In the genomic region with DNA sequence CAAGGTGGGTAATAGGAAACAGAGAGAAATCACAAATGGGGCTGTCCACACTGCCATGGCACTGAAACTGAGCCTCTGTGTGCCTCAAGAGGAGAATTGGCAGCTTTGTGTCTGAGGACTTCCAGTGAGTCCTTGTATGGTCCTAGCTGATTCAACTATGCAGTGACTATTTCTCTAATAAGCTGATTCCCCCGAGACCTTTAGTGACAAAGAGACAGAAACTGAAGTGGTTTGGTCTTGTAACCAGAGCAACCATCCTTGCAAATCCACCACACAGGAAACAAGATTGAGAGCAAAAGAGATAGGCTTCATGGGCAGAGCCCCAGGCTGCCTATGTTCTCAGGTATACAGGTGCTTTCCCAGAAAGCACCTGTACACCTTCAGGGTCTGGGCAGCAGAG, we compare ENCODE assay signal across 13 cellular contexts.
A peak's percentile ranks its signal among the peaks of the same experiment; 100 is the strongest.
DNase-seq lines count a peak whose midpoint lies in the region; ATAC-seq and TF ChIP-seq lines count a peak whose summit lies in the region.
"Had no signal": no experiment of that assay in that cellular context is flagged by ENCODE, and none has a peak within 500 bp of the region (broad histone marks: within the 10 kb centered on the region; RNA-seq: fewer than 3 reads in every experiment).

No MANE protein-coding gene starts in this region.

- H3K4me3 ChIP-seq in GM12864 (ENCODE audit: low read depth, low read length) (no peak overlapping the region), GM23338 (no peak overlapping the region)
- H3K4me3 ChIP-seq: left lung, SK-N-MC had no signal

- TF ChIP-seq CTCF in GM12864 (IDR thresholded peaks at IDR 0.05; ENCODE audit: low read depth, low read length, missing control alignments) (no peak), GM23338 (conservative IDR thresholded peaks at IDR 0.05; ENCODE audit: low read depth in 2 of 2) (no peak)

- no peaks in the 10 kb centered on the region for H3F3A ChIP-seq in GM23338 (replicated peaks; ENCODE audit: low read depth)

- no peak overlapping the region for H2AFZ ChIP-seq in GM23338

- H3K27me3 Mint-ChIP-seq in GM23338 (ENCODE audit: insufficient read depth, low read depth, poor library complexity): no peaks in the 10 kb centered on the region

- no peaks in the 10 kb centered on the region for H3K36me3 Mint-ChIP-seq in GM23338 (ENCODE audit: low read depth)

- H3K4me1 ChIP-seq in GM23338 (ENCODE audit: insufficient read depth): peaks cover 15% of the 10 kb centered on the region; the same call in 1 of the 2 replicates
- H3K4me1 ChIP-seq: left lung had no signal

- peak; percentile 72 for ATAC-seq in GM19467 (IDR thresholded peaks at IDR 0.05; ENCODE audit: unreplicated experiment)
- peak; percentile 84 for ATAC-seq in HG03103 (IDR thresholded peaks at IDR 0.05; ENCODE audit: low read depth, unreplicated experiment)
- no peak for ATAC-seq in GM23338
- ATAC-seq: left lung had no signal

- H3K27ac Mint-ChIP-seq in GM23338: no peak overlapping the region

- DNase-seq in GM12864 (ENCODE audit: low read depth) (peak; percentile 12), NCI-H2107 treated with DMSO at 0.1 percent for 48 hours (lab: John Stamatoyannopoulos, UW; ENCODE audit: unreplicated experiment) (peak; percentile 73), T-helper 1 cell (no peak), substantia nigra (lab: John Stamatoyannopoulos, UW) (no peak), GM23338 (ENCODE audit: low spot score) (no peak)
- no peak for DNase-seq in activated effector memory CD4-positive, alpha-beta T cell treated with anti-CD3 and anti-CD28 coated beads, Interleukin-2, amount 50 U/mL, for 16 hours
- DNase-seq: AML-193; left lung; NK-92 treated with Interleukin-12 subunit alpha and Interleukin-12 subunit beta, amount 100 ng/mL, for 24 hours had no signal

- H3K9me3 Mint-ChIP-seq in GM23338: no peaks in the 10 kb centered on the region
- H3K9me3 Mint-ChIP-seq: neural crest cell had no signal

- H3K27ac ChIP-seq in substantia nigra (ENCODE audit: low read depth, low read length, poor library complexity, severe bottlenecking) (no peak overlapping the region), GM23338 (ENCODE audit: low read depth) (no peak overlapping the region)
- H3K27ac ChIP-seq: left lung, SK-N-MC had no signal

- H3K4me3 Mint-ChIP-seq in GM23338: no peak overlapping the region
- H3K4me3 Mint-ChIP-seq: neural crest cell had no signal

- peaks cover 15% of the 10 kb centered on the region for H3K4me1 Mint-ChIP-seq in GM23338

- H3K9me2 ChIP-seq in GM23338 (ENCODE audit: insufficient read depth): no peaks in the 10 kb centered on the region

- H4K20me1 ChIP-seq in GM23338 (replicated peaks; ENCODE audit: insufficient read depth): no peaks in the 10 kb centered on the region

- H3K4me2 ChIP-seq in GM23338: no peak overlapping the region

- H3K27me3 ChIP-seq in GM23338 (ENCODE audit: insufficient read depth): no peaks in the 10 kb centered on the region

- no peaks in the 10 kb centered on the region for H3K36me3 ChIP-seq in GM23338 (ENCODE audit: insufficient read depth)
- H3K36me3 ChIP-seq: left lung had no signal

- no peaks in the 10 kb centered on the region for H3K79me2 ChIP-seq in GM23338 (replicated peaks; ENCODE audit: insufficient read depth)

TF ChIP-seq in GM23338, 12 proteins besides CTCF, POLR2A, EP300 and RAD21:
- TF ChIP-seq, protein P1, sequence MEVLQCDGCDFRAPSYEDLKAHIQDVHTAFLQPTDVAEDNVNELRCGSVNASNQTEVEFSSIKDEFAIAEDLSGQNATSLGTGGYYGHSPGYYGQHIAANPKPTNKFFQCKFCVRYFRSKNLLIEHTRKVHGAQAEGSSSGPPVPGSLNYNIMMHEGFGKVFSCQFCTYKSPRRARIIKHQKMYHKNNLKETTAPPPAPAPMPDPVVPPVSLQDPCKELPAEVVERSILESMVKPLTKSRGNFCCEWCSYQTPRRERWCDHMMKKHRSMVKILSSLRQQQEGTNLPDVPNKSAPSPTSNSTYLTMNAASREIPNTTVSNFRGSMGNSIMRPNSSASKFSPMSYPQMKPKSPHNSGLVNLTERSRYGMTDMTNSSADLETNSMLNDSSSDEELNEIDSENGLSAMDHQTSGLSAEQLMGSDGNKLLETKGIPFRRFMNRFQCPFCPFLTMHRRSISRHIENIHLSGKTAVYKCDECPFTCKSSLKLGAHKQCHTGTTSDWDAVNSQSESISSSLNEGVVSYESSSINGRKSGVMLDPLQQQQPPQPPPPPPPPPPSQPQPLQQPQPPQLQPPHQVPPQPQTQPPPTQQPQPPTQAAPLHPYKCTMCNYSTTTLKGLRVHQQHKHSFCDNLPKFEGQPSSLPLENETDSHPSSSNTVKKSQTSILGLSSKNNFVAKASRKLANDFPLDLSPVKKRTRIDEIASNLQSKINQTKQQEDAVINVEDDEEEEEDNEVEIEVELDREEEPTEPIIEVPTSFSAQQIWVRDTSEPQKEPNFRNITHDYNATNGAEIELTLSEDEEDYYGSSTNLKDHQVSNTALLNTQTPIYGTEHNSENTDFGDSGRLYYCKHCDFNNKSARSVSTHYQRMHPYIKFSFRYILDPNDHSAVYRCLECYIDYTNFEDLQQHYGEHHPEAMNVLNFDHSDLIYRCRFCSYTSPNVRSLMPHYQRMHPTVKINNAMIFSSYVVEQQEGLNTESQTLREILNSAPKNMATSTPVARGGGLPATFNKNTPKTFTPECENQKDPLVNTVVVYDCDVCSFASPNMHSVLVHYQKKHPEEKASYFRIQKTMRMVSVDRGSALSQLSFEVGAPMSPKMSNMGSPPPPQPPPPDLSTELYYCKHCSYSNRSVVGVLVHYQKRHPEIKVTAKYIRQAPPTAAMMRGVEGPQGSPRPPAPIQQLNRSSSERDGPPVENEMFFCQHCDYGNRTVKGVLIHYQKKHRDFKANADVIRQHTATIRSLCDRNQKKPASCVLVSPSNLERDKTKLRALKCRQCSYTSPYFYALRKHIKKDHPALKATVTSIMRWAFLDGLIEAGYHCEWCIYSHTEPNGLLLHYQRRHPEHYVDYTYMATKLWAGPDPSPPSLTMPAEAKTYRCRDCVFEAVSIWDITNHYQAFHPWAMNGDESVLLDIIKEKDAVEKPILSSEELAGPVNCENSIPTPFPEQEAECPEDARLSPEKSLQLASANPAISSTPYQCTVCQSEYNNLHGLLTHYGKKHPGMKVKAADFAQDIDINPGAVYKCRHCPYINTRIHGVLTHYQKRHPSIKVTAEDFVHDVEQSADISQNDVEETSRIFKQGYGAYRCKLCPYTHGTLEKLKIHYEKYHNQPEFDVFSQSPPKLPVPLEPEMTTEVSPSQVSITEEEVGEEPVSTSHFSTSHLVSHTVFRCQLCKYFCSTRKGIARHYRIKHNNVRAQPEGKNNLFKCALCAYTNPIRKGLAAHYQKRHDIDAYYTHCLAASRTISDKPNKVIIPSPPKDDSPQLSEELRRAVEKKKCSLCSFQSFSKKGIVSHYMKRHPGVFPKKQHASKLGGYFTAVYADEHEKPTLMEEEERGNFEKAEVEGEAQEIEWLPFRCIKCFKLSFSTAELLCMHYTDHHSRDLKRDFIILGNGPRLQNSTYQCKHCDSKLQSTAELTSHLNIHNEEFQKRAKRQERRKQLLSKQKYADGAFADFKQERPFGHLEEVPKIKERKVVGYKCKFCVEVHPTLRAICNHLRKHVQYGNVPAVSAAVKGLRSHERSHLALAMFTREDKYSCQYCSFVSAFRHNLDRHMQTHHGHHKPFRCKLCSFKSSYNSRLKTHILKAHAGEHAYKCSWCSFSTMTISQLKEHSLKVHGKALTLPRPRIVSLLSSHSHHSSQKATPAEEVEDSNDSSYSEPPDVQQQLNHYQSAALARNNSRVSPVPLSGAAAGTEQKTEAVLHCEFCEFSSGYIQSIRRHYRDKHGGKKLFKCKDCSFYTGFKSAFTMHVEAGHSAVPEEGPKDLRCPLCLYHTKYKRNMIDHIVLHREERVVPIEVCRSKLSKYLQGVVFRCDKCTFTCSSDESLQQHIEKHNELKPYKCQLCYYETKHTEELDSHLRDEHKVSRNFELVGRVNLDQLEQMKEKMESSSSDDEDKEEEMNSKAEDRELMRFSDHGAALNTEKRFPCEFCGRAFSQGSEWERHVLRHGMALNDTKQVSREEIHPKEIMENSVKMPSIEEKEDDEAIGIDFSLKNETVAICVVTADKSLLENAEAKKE (CRISPR knock-in tag; IDR thresholded peaks at IDR 0.05): no peak
- TF ChIP-seq, protein P2, sequence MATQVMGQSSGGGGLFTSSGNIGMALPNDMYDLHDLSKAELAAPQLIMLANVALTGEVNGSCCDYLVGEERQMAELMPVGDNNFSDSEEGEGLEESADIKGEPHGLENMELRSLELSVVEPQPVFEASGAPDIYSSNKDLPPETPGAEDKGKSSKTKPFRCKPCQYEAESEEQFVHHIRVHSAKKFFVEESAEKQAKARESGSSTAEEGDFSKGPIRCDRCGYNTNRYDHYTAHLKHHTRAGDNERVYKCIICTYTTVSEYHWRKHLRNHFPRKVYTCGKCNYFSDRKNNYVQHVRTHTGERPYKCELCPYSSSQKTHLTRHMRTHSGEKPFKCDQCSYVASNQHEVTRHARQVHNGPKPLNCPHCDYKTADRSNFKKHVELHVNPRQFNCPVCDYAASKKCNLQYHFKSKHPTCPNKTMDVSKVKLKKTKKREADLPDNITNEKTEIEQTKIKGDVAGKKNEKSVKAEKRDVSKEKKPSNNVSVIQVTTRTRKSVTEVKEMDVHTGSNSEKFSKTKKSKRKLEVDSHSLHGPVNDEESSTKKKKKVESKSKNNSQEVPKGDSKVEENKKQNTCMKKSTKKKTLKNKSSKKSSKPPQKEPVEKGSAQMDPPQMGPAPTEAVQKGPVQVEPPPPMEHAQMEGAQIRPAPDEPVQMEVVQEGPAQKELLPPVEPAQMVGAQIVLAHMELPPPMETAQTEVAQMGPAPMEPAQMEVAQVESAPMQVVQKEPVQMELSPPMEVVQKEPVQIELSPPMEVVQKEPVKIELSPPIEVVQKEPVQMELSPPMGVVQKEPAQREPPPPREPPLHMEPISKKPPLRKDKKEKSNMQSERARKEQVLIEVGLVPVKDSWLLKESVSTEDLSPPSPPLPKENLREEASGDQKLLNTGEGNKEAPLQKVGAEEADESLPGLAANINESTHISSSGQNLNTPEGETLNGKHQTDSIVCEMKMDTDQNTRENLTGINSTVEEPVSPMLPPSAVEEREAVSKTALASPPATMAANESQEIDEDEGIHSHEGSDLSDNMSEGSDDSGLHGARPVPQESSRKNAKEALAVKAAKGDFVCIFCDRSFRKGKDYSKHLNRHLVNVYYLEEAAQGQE (IDR thresholded peaks at IDR 0.05; ENCODE audit: unreplicated experiment): no peak
- TF ChIP-seq JUNB (IDR thresholded peaks at IDR 0.05; ENCODE audit: unreplicated experiment) (no peak), EZH2phosphoT487 (IDR thresholded peaks at IDR 0.05; ENCODE audit: unreplicated experiment) (no peak)

Comparison
In these comparisons a context has a peak if more than half of its experiments do, and no peak if none do; other contexts are left out.
1. DNase-seq: peak in GM12864 (single experiment) and NCI-H2107 treated with DMSO at 0.1 percent for 48 hours (single experiment); none in T-helper 1 cell (0 of 5), substantia nigra (0 of 49), activated effector memory CD4-positive, alpha-beta T cell treated with anti-CD3 and anti-CD28 coated beads, Interleukin-2, amount 50 U/mL, for 16 hours (single experiment) and GM23338 (single experiment).